23 cellular contexts compared by ENCODE assay signal in genomic region chr2:55934337-55934736, GRCh38.
"Had no signal": no experiment of that assay in that cellular context is flagged by ENCODE, and none has a peak within 500 bp of the region (broad histone marks: within the 10 kb centered on the region; RNA-seq: fewer than 3 reads in every experiment).

No MANE protein-coding gene starts in this region.

- H3K27me3 ChIP-seq: foreskin keratinocyte, left lung, neutrophil, right lobe of liver, transverse colon, upper lobe of right lung, vagina had no signal

- DNase-seq: dermis blood vessel endothelial cell; effector memory CD4-positive, alpha-beta T cell; foreskin keratinocyte; glutamatergic neuron; heart right ventricle; hippocampal formation; left cardiac atrium; left lung; mesenchymal stem cell; mucosa of descending colon; naive B cell; pancreas; right lobe of liver; small intestine; stimulated activated CD4-positive, alpha-beta T cell treated with anti-CD3 and anti-CD28 coated beads, Interleukin-15, amount 100 ng/mL, for 24 hours; stimulated activated CD4-positive, alpha-beta T cell treated with anti-CD3 and anti-CD28 coated beads, Interleukin-2, amount 100 ng/mL, for 48 hours; stimulated activated naive B cell treated with anti-CD40 and anti-IgM and Interleukin-4, amounts not matched to agents 10 μg/mL and 1 μg/mL and 100 μg/mL, for 72 hours; transverse colon; upper lobe of right lung had no signal

- H3K27ac ChIP-seq: esophagus muscularis mucosa, foreskin keratinocyte, heart right ventricle, left lung, neutrophil, pancreas, right lobe of liver, transverse colon, upper lobe of right lung, vagina had no signal

- H3K9me3 ChIP-seq: esophagus muscularis mucosa, heart right ventricle, left lung, mucosa of descending colon, neutrophil, pancreas, right lobe of liver, transverse colon, upper lobe of right lung, vagina had no signal

- ATAC-seq: foreskin keratinocyte; heart right ventricle; left cardiac atrium; left lung; mucosa of descending colon; natural killer cell treated with Interleukin-12 subunit alpha and Interleukin-12 subunit beta and Interleukin-15 and Interleukin-18, amount 100 ng/mL, for 72 hours; pancreas; right lobe of liver; upper lobe of right lung had no signal

- H3K36me3 ChIP-seq: esophagus muscularis mucosa, heart right ventricle, left lung, neutrophil, pancreas, right lobe of liver, transverse colon, upper lobe of right lung, vagina had no signal

- H3K4me1 ChIP-seq: esophagus muscularis mucosa, foreskin keratinocyte, heart right ventricle, left lung, pancreas, right lobe of liver, transverse colon, upper lobe of right lung, vagina had no signal

- H3K4me3 ChIP-seq: esophagus muscularis mucosa, heart right ventricle, left lung, mucosa of descending colon, pancreas, right lobe of liver, transverse colon, upper lobe of right lung, vagina had no signal
